ENCODE assay signal across 26 cellular contexts in the genomic region with DNA sequence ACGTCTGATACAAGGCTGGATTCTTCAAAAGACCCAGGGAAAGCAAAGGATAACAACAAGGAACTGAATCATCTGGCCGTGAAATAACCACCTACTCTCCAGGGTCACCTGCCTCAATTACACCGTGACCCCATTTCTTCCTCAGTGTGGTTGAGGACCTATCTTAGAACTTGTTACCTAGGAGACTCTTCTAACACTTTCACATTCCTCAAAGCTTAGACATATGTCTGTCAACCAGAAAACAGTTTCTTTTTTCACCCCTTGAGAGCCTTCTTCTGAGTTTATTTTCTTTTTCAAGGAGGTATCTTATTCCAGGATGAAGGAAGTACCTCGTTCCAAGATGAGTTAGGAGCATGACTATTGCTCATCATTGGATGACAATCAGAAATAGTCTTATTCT.
DNase-seq lines count a peak whose midpoint lies in the region; ATAC-seq and TF ChIP-seq lines count a peak whose summit lies in the region.
"Had no signal": no experiment of that assay in that cellular context is flagged by ENCODE, and none has a peak within 500 bp of the region (broad histone marks: within the 10 kb centered on the region; RNA-seq: fewer than 3 reads in every experiment).

No MANE protein-coding gene starts in this region.

- no peak for TF ChIP-seq CTCF in heart left ventricle (IDR thresholded peaks at IDR 0.05)
- TF ChIP-seq CTCF in fibroblast of mammary gland (conservative IDR thresholded peaks at IDR 0.05; ENCODE audit: control insufficient read depth, insufficient read depth, low read depth, low read length), result no peak

- no peaks in the 10 kb centered on the region for H3K9me3 ChIP-seq in heart left ventricle
- H3K9me3 ChIP-seq in skeletal muscle satellite cell (replicated peaks; ENCODE audit: low read length), result no peaks in the 10 kb centered on the region
- H3K9me3 ChIP-seq: BLaER1, Caco-2, ovary, sigmoid colon, suprapubic skin, uterus had no signal

- peak overlapping the region in 11 of 12 donors; percentile 35 to 88 (median 72) for H3K27ac ChIP-seq in heart left ventricle
- H3K27ac ChIP-seq: BLaER1, ovary, sigmoid colon, suprapubic skin, uterus had no signal

- no peak overlapping the region for H3K4me3 ChIP-seq in heart left ventricle
- H3K4me3 ChIP-seq in fibroblast of mammary gland (ENCODE audit: control insufficient read depth, low read depth, low read length), result no peak overlapping the region
- H3K4me3 ChIP-seq in skeletal muscle satellite cell (ENCODE audit: low read length), result no peak overlapping the region
- H3K4me3 ChIP-seq: BLaER1, ovary, sigmoid colon, suprapubic skin, uterus had no signal

- no peak for ATAC-seq in heart left ventricle
- no peak for ATAC-seq in left ventricle myocardium superior
- no peak for ATAC-seq in SK-N-SH treated with all-trans-retinoic acid at 6 μM for 48 hours
- no peak for ATAC-seq in GM21717 (IDR thresholded peaks at IDR 0.05; ENCODE audit: unreplicated experiment)
- ATAC-seq: activated T-helper 17 cell treated with anti-CD3 and anti-CD28 coated beads, Interleukin-2, amount 50 U/mL, for 72 hours; Right ventricle myocardium inferior had no signal

- peak overlapping the region; percentile 1 for H3K4me2 ChIP-seq in skeletal muscle satellite cell (ENCODE audit: low read length)
- H3K4me2 ChIP-seq: BLaER1 had no signal

- 66 to 78% (median 73%) methylated on average over 4 of the region's 4 CpGs for WGBS in heart left ventricle, 4 donors

- intact Hi-C loops in heart left ventricle (cut with DNase I) (no loop called here), left ventricle myocardium superior (cut with micrococcal nuclease) (no loop called here)

- peaks cover 0 to 37% (median 14%) of the 10 kb centered on the region in 12 donors for H3K4me1 ChIP-seq in heart left ventricle
- peaks cover 21% of the 10 kb centered on the region for H3K4me1 ChIP-seq in skeletal muscle satellite cell (ENCODE audit: control insufficient read depth, insufficient read depth, low read length)
- H3K4me1 ChIP-seq: BLaER1, Caco-2, suprapubic skin, uterus had no signal

- no peak for TF ChIP-seq POLR2A in heart left ventricle (IDR thresholded peaks at IDR 0.05)

- H3K27me3 ChIP-seq in heart left ventricle, result no peaks in the 10 kb centered on the region
- H3K27me3 ChIP-seq in skeletal muscle satellite cell (ENCODE audit: control insufficient read depth, insufficient read depth, low read length), result no peaks in the 10 kb centered on the region
- H3K27me3 ChIP-seq: BLaER1, ovary, sigmoid colon, suprapubic skin, uterus had no signal

- DNase-seq in heart left ventricle (no peak), left ventricle myocardium superior (no peak), NCI-H226 (peak; percentile 24), fibroblast of mammary gland (ENCODE audit: low read depth) (peak; percentile 28), NCI-H146 (lab: John Stamatoyannopoulos, UW) (no peak)
- DNase-seq: activated CD4-positive, alpha-beta T cell treated with anti-CD3 and anti-CD28 coated beads for 4 hours; activated naive CD8-positive, alpha-beta T cell treated with anti-CD3 and anti-CD28 coated beads for 36 hours; Caco-2; foreskin fibroblast; hypothalamus; islet precursor cell; mesenchymal stem cell; naive B cell; NCI-H1092 treated with DMSO at 0.1 percent for 48 hours; NCI-H2081 treated with DMSO at 0.1 percent for 48 hours; NCI-H510A treated with DMSO at 0.1 percent for 48 hours; ovary; sigmoid colon; uterus had no signal

- H3K36me3 ChIP-seq in heart left ventricle (no peaks in the 10 kb centered on the region), skeletal muscle satellite cell (ENCODE audit: insufficient read depth, low read length) (no peaks in the 10 kb centered on the region)
- H3K36me3 ChIP-seq: BLaER1, ovary, sigmoid colon, suprapubic skin, uterus had no signal

- no peak overlapping the region for H3K9ac ChIP-seq in skeletal muscle satellite cell (ENCODE audit: low read depth, low read length)
- H3K9ac ChIP-seq: BLaER1 had no signal

TF ChIP-seq in SK-N-SH treated with all-trans-retinoic acid at 6 μM for 48 hours, 23 proteins besides CTCF, POLR2A, EP300 and RAD21:
- TF ChIP-seq TOX (CRISPR knock-in tag; IDR thresholded peaks at IDR 0.05; ENCODE audit: borderline replicate concordance) (no peak), RARB (CRISPR knock-in tag; IDR thresholded peaks at IDR 0.05) (no peak), ZC3H10 (CRISPR knock-in tag; IDR thresholded peaks at IDR 0.05) (no peak), ARNTL (CRISPR knock-in tag; IDR thresholded peaks at IDR 0.05; ENCODE audit: borderline replicate concordance, low read depth) (no peak), CSDC2 (CRISPR knock-in tag; IDR thresholded peaks at IDR 0.05) (no peak), ZFP3 (CRISPR knock-in tag; IDR thresholded peaks at IDR 0.05) (no peak), BACH2 (CRISPR knock-in tag; IDR thresholded peaks at IDR 0.05; ENCODE audit: borderline replicate concordance) (no peak), ZNF70 (CRISPR knock-in tag; IDR thresholded peaks at IDR 0.05) (no peak), PPARA (CRISPR knock-in tag; IDR thresholded peaks at IDR 0.05; ENCODE audit: borderline replicate concordance) (no peak), ZNF565 (CRISPR knock-in tag; conservative IDR thresholded peaks at IDR 0.05; ENCODE audit: low read depth) (no peak), ZFP30 (CRISPR knock-in tag; IDR thresholded peaks at IDR 0.05) (no peak), GLIS3 (CRISPR knock-in tag; IDR thresholded peaks at IDR 0.05) (no peak), SNAI2 (CRISPR knock-in tag; IDR thresholded peaks at IDR 0.05) (no peak)
- TF ChIP-seq, protein P1, sequence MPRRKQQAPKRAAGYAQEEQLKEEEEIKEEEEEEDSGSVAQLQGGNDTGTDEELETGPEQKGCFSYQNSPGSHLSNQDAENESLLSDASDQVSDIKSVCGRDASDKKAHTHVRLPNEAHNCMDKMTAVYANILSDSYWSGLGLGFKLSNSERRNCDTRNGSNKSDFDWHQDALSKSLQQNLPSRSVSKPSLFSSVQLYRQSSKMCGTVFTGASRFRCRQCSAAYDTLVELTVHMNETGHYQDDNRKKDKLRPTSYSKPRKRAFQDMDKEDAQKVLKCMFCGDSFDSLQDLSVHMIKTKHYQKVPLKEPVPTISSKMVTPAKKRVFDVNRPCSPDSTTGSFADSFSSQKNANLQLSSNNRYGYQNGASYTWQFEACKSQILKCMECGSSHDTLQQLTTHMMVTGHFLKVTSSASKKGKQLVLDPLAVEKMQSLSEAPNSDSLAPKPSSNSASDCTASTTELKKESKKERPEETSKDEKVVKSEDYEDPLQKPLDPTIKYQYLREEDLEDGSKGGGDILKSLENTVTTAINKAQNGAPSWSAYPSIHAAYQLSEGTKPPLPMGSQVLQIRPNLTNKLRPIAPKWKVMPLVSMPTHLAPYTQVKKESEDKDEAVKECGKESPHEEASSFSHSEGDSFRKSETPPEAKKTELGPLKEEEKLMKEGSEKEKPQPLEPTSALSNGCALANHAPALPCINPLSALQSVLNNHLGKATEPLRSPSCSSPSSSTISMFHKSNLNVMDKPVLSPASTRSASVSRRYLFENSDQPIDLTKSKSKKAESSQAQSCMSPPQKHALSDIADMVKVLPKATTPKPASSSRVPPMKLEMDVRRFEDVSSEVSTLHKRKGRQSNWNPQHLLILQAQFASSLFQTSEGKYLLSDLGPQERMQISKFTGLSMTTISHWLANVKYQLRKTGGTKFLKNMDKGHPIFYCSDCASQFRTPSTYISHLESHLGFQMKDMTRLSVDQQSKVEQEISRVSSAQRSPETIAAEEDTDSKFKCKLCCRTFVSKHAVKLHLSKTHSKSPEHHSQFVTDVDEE (CRISPR knock-in tag; IDR thresholded peaks at IDR 0.05), result no peak
- TF ChIP-seq, protein P2, sequence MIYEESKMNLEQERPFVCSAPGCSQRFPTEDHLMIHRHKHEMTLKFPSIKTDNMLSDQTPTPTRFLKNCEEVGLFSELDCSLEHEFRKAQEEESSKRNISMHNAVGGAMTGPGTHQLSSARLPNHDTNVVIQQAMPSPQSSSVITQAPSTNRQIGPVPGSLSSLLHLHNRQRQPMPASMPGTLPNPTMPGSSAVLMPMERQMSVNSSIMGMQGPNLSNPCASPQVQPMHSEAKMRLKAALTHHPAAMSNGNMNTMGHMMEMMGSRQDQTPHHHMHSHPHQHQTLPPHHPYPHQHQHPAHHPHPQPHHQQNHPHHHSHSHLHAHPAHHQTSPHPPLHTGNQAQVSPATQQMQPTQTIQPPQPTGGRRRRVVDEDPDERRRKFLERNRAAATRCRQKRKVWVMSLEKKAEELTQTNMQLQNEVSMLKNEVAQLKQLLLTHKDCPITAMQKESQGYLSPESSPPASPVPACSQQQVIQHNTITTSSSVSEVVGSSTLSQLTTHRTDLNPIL (CRISPR knock-in tag; IDR thresholded peaks at IDR 0.05; ENCODE audit: low read depth), result no peak
- TF ChIP-seq, protein P3, sequence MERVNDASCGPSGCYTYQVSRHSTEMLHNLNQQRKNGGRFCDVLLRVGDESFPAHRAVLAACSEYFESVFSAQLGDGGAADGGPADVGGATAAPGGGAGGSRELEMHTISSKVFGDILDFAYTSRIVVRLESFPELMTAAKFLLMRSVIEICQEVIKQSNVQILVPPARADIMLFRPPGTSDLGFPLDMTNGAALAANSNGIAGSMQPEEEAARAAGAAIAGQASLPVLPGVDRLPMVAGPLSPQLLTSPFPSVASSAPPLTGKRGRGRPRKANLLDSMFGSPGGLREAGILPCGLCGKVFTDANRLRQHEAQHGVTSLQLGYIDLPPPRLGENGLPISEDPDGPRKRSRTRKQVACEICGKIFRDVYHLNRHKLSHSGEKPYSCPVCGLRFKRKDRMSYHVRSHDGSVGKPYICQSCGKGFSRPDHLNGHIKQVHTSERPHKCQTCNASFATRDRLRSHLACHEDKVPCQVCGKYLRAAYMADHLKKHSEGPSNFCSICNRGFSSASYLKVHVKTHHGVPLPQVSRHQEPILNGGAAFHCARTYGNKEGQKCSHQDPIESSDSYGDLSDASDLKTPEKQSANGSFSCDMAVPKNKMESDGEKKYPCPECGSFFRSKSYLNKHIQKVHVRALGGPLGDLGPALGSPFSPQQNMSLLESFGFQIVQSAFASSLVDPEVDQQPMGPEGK (CRISPR knock-in tag; IDR thresholded peaks at IDR 0.05; ENCODE audit: borderline replicate concordance), result no peak

Comparison
In these comparisons a context has a peak if more than half of its experiments do, and no peak if none do; other contexts are left out.
1. DNase-seq: peak in NCI-H226 (single experiment) and fibroblast of mammary gland (single experiment); none in heart left ventricle (0 of 5), left ventricle myocardium superior (single experiment) and NCI-H146 (single experiment).